In genomic region chr2:7325186-7325585, GRCh38 we compare ENCODE assay signal across 27 cellular contexts.
"Had no signal": no experiment of that assay in that cellular context is flagged by ENCODE, and none has a peak within 500 bp of the region (broad histone marks: within the 10 kb centered on the region; RNA-seq: fewer than 3 reads in every experiment).

No MANE protein-coding gene starts in this region.

- H3K27me3 Mint-ChIP-seq: activated naive CD4-positive, alpha-beta T cell treated with anti-CD3 and anti-CD28 coated beads, Interleukin-2, amount 10 ng/mL, durations not matched to agents 7 days and 5 days; brain had no signal

- H3K27ac Mint-ChIP-seq: activated CD4-positive, alpha-beta memory T cell treated with anti-CD3 and anti-CD28 coated beads for 36 hours; activated CD8-positive, alpha-beta T cell treated with anti-CD3 and anti-CD28 coated beads, Interleukin-2, amount 10 ng/mL, durations not matched to agents 7 days and 5 days; activated naive CD4-positive, alpha-beta T cell treated with anti-CD3 and anti-CD28 coated beads, Interleukin-2, amount 10 ng/mL, durations not matched to agents 7 days and 5 days; activated naive CD4-positive, alpha-beta T cell treated with anti-CD3 and anti-CD28 coated beads, Interleukin-2, amount 50 U/mL, for 72 hours; activated naive CD8-positive, alpha-beta T cell treated with anti-CD3 and anti-CD28 coated beads, Interleukin-2, amount 10 ng/mL, durations not matched to agents 7 days and 5 days; activated T-cell treated with anti-CD3 and anti-CD28 coated beads, Interleukin-2, amount 50 U/mL, for 24 hours; activated T-cell treated with anti-CD3 and anti-CD28 coated beads, Interleukin-2, amount 50 U/mL, for 72 hours; brain had no signal

- H3K36me3 ChIP-seq: ascending aorta, breast epithelium, cardiac muscle cell, colonic mucosa, heart left ventricle had no signal

- H3K9me3 Mint-ChIP-seq: activated CD4-positive, alpha-beta memory T cell treated with anti-CD3 and anti-CD28 coated beads for 36 hours; activated naive CD4-positive, alpha-beta T cell treated with anti-CD3 and anti-CD28 coated beads, Interleukin-2, amount 10 ng/mL, durations not matched to agents 7 days and 5 days; activated T-cell treated with anti-CD3 and anti-CD28 coated beads, Interleukin-2, amount 50 U/mL, for 24 hours; activated T-cell treated with anti-CD3 and anti-CD28 coated beads, Interleukin-2, amount 50 U/mL, for 72 hours; brain had no signal

- H3K4me3 ChIP-seq: ascending aorta, breast epithelium, cardiac muscle cell, colonic mucosa, heart left ventricle had no signal

- H3K4me1 ChIP-seq: ascending aorta, breast epithelium, colonic mucosa, heart left ventricle had no signal

- H3K9me3 ChIP-seq: ascending aorta, breast epithelium, colonic mucosa, heart left ventricle had no signal

- H3K4me1 Mint-ChIP-seq: activated naive CD4-positive, alpha-beta T cell treated with anti-CD3 and anti-CD28 coated beads, Interleukin-2, amount 10 ng/mL, durations not matched to agents 7 days and 5 days; activated naive CD8-positive, alpha-beta T cell treated with anti-CD3 and anti-CD28 coated beads, Interleukin-2, amount 10 ng/mL, durations not matched to agents 7 days and 5 days had no signal

- H3K4me3 Mint-ChIP-seq: activated CD4-positive, alpha-beta memory T cell treated with anti-CD3 and anti-CD28 coated beads for 36 hours; activated CD8-positive, alpha-beta T cell treated with anti-CD3 and anti-CD28 coated beads, Interleukin-2, amount 10 ng/mL, durations not matched to agents 7 days and 5 days; activated naive CD4-positive, alpha-beta T cell treated with anti-CD3 and anti-CD28 coated beads, Interleukin-2, amount 10 ng/mL, durations not matched to agents 7 days and 5 days; activated naive CD8-positive, alpha-beta T cell treated with anti-CD3 and anti-CD28 coated beads, Interleukin-2, amount 10 ng/mL, durations not matched to agents 7 days and 5 days; activated T-cell treated with anti-CD3 and anti-CD28 coated beads, Interleukin-2, amount 50 U/mL, for 24 hours; activated T-cell treated with anti-CD3 and anti-CD28 coated beads, Interleukin-2, amount 50 U/mL, for 72 hours; brain had no signal

- DNase-seq: activated CD4-positive, alpha-beta memory T cell treated with anti-CD3 and anti-CD28 coated beads for 36 hours; activated CD4-positive, alpha-beta T cell treated with anti-CD3 and anti-CD28 coated beads for 1 hour; activated CD4-positive, alpha-beta T cell treated with anti-CD3 and anti-CD28 coated beads for 4 hours; activated CD4-positive, alpha-beta T cell treated with anti-CD3 and anti-CD28 coated beads, Interleukin-2, amount 50 U/mL, for 1 hour; activated CD8-positive, alpha-beta memory T cell treated with anti-CD3 and anti-CD28 coated beads, Interleukin-2, amount 50 U/mL, for 48 hours; activated CD8-positive, alpha-beta T cell treated with anti-CD3 and anti-CD28 coated beads, Interleukin-2, amount 10 ng/mL, durations not matched to agents 7 days and 5 days; activated gamma-delta T cell; activated naive CD4-positive, alpha-beta T cell; activated naive CD4-positive, alpha-beta T cell treated with anti-CD3 and anti-CD28 coated beads, Interleukin-2, amount 10 ng/mL, durations not matched to agents 7 days and 5 days; activated naive CD8-positive, alpha-beta T cell treated with anti-CD3 and anti-CD28 coated beads, Interleukin-2, amount 10 ng/mL, durations not matched to agents 7 days and 5 days; activated T-cell treated with anti-CD3 and anti-CD28 coated beads for 4 hours; activated T-cell treated with anti-CD3 and anti-CD28 coated beads, Interleukin-2, amount 50 U/mL, for 24 hours; activated T-cell treated with anti-CD3 and anti-CD28 coated beads, Interleukin-2, amount 50 U/mL, for 72 hours; central memory CD4-positive, alpha-beta T cell; cerebellar nuclear complex; colonic mucosa; effector CD8-positive, alpha-beta T cell; foreskin fibroblast; glutamatergic neuron; heart left ventricle; T-helper 2 cell had no signal

- H3K36me3 Mint-ChIP-seq: activated CD4-positive, alpha-beta memory T cell treated with anti-CD3 and anti-CD28 coated beads for 36 hours; activated naive CD4-positive, alpha-beta T cell treated with anti-CD3 and anti-CD28 coated beads, Interleukin-2, amount 10 ng/mL, durations not matched to agents 7 days and 5 days; activated naive CD8-positive, alpha-beta T cell treated with anti-CD3 and anti-CD28 coated beads, Interleukin-2, amount 10 ng/mL, durations not matched to agents 7 days and 5 days; brain had no signal

- H3K27me3 ChIP-seq: ascending aorta, breast epithelium, cardiac muscle cell, colonic mucosa had no signal

- ATAC-seq: activated CD8-positive, alpha-beta T cell treated with anti-CD3 and anti-CD28 coated beads, Interleukin-2, amount 10 ng/mL, durations not matched to agents 7 days and 5 days; activated naive CD4-positive, alpha-beta T cell treated with anti-CD3 and anti-CD28 coated beads, Interleukin-2, amount 50 U/mL, for 72 hours; activated T-cell treated with anti-CD3 and anti-CD28 coated beads, Interleukin-2, amount 50 U/mL, for 72 hours; esophagus mucosa; heart left ventricle had no signal

- H3K27ac ChIP-seq: ascending aorta, breast epithelium, cardiac muscle cell, colonic mucosa, heart left ventricle had no signal
